In the genomic region with DNA sequence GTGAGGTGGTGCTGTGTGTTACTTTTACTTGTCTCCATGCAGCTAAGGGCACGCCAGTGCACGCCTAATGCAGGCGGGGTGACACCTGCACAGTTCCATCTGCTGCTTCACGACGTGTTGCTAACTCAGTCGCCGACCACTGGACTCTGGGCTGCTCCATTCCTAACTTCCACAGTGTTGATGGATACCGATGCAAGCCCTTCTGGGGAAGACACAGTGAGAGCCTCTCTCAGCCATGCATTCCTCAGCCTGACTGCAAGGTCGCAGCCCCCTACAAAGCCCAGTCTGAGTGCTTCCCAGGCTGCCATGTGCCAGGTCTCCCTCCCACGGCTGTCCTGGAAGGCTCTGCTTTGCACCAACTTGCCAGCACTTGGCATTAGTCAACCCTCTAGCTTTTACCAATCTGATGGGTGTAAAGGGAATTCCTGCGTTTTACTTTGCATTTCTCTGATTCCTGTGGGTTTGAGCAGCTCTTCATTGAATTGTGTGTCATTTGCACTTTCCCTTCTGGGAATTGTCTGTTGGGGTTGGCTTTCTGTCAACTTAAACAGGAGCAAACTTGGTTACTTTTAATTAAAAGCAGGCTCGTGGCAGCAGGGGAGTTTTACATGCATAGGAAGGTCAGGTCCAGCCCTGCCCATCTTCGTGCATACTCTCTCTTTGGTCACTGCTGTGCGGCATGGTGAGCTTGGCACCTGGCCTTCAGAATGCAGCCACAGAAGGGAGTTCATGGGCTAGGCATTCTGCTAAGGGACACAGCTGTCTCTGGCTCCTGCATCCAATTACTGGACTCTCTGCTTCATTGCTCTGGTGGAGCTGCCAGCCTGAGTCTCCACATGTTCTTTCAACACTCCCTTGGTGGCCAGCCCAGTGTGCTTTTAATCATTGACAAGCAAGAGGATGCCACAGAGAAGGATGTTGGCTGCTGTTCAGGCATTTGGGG, we compare ENCODE assay signal across 10 cellular contexts. TPM values are rescaled to one million over a fixed set of nuclear protein-coding genes. Genes with fewer than 3 reads are reported as not detected.
DNase-seq lines count a peak whose midpoint lies in the region; ATAC-seq and TF ChIP-seq lines count a peak whose summit lies in the region.
"Had no signal": no experiment of that assay in that cellular context is flagged by ENCODE, and none has a peak within 500 bp of the region (broad histone marks: within the 10 kb centered on the region; RNA-seq: fewer than 3 reads in every experiment).

No MANE protein-coding gene starts in this region.

- peak; percentile 67 for DNase-seq in amniotic epithelial cell (ENCODE audit: low read depth)
- DNase-seq in kidney epithelial cell (ENCODE audit: low read depth), result peak; percentile 95
- DNase-seq in suprapubic skin (ENCODE audit: low spot score in 2 of 2), result peak; percentile 61 to 79
- DNase-seq in WERI-Rb-1, result no peak
- no peak for DNase-seq in MV-4-11 (lab: John Stamatoyannopoulos, UW)
- DNase-seq: psoas muscle, T-helper 17 cell, uterus had no signal

- no peak for TF ChIP-seq EP300 in suprapubic skin (IDR thresholded peaks at IDR 0.05)

- TF ChIP-seq CTCF in HEK293 (tag by site-specific recombination; IDR thresholded peaks at IDR 0.05), result no peak
- TF ChIP-seq CTCF in kidney epithelial cell (IDR thresholded peaks at IDR 0.05; ENCODE audit: insufficient read depth, low read length, poor library complexity, severe bottlenecking), result no peak
- no peak for TF ChIP-seq CTCF in suprapubic skin (IDR thresholded peaks at IDR 0.05)
- TF ChIP-seq CTCF in WERI-Rb-1 (IDR thresholded peaks at IDR 0.05; ENCODE audit: low read depth, low read length), result no peak

- H3K4me3 ChIP-seq in HEK293 (ENCODE audit: low read depth, low read length) (no peak overlapping the region), kidney epithelial cell (ENCODE audit: low read depth, low read length) (no peak overlapping the region), suprapubic skin (peak overlapping the region; percentile 12), WERI-Rb-1 (ENCODE audit: low read depth, low read length) (no peak overlapping the region)
- H3K4me3 ChIP-seq: psoas muscle, uterus had no signal

- H3K27me3 ChIP-seq in kidney epithelial cell (ENCODE audit: control insufficient read depth, insufficient read depth, low read length) (no peaks in the 10 kb centered on the region), suprapubic skin (no peaks in the 10 kb centered on the region), WERI-Rb-1 (ENCODE audit: insufficient read depth, low read depth, severe bottlenecking) (no peaks in the 10 kb centered on the region)
- H3K27me3 ChIP-seq: uterus had no signal

- no peak for ATAC-seq in HG03139 (IDR thresholded peaks at IDR 0.05; ENCODE audit: unreplicated experiment)
- ATAC-seq: T-helper 17 cell had no signal

- TF ChIP-seq POLR2A in suprapubic skin (IDR thresholded peaks at IDR 0.05), result no peak

- H3K27ac ChIP-seq in HEK293 (ENCODE audit: extremely low read depth, low read depth, low read length) (no peak overlapping the region), suprapubic skin (peak overlapping the region; percentile 48), WERI-Rb-1 (no peak overlapping the region)
- H3K27ac ChIP-seq: psoas muscle, uterus had no signal

- POLR2A ChIA-PET in HEK293 (lab: Yijun Ruan, JAX), result no interaction called here

- H3K4me1 ChIP-seq in HEK293 (ENCODE audit: control insufficient read depth, insufficient read depth, low read length) (no peaks in the 10 kb centered on the region), suprapubic skin (peaks cover 30% of the 10 kb centered on the region)
- H3K4me1 ChIP-seq: psoas muscle, uterus had no signal

- WGBS in suprapubic skin, result 36% methylated on average over 11 of the region's 14 CpGs

- H3K36me3 ChIP-seq in HEK293 (ENCODE audit: control insufficient read depth in 2 of 2, insufficient read depth in 1 of 2, low read length in 2 of 2) (no peaks in the 10 kb centered on the region), kidney epithelial cell (ENCODE audit: control insufficient read depth, insufficient read depth, low read length) (no peaks in the 10 kb centered on the region), suprapubic skin (no peaks in the 10 kb centered on the region), WERI-Rb-1 (no peaks in the 10 kb centered on the region)
- H3K36me3 ChIP-seq: uterus had no signal

- H3K9me3 ChIP-seq in HEK293 (ENCODE audit: control insufficient read depth, insufficient read depth, low read depth, low read length), result no peaks in the 10 kb centered on the region
- peaks cover 4% of the 10 kb centered on the region for H3K9me3 ChIP-seq in suprapubic skin
- peaks cover 19% of the 10 kb centered on the region for H3K9me3 ChIP-seq in WERI-Rb-1 (ENCODE audit: severe bottlenecking)
- H3K9me3 ChIP-seq: uterus had no signal

- CTCF ChIA-PET in HEK293 (lab: Yijun Ruan, JAX), result interaction anchor here (1.1 kb wide), 1 partner anchor 52 kb away, joined by 6 read pairs; no protein-coding TSS in a partner anchor

TF ChIP-seq in HEK293, 187 proteins besides CTCF, POLR2A, EP300 and RAD21:
- TF ChIP-seq KLF9 (tag by site-specific recombination; IDR thresholded peaks at IDR 0.05; ENCODE audit: low read depth), result no peak
- peak; percentile 51 for TF ChIP-seq ZIC2 (tag by site-specific recombination; IDR thresholded peaks at IDR 0.05)
- no peak for TF ChIP-seq ZNF560 (tag by site-specific recombination; IDR thresholded peaks at IDR 0.05; ENCODE audit: borderline replicate concordance)
- no peak for TF ChIP-seq ZNF391 (tag by site-specific recombination; IDR thresholded peaks at IDR 0.05; ENCODE audit: borderline replicate concordance, low read depth)
- no peak for TF ChIP-seq ZNF132 (tag by site-specific recombination; IDR thresholded peaks at IDR 0.05; ENCODE audit: borderline replicate concordance)

RNA-seq across cellular contexts. Expression of a gene that starts 34.6 kb away (rescaled TPM):
- 12.5 and 16.0 TPM in 2 replicates for total RNA-seq in kidney epithelial cell
- total RNA-seq in suprapubic skin, result 10 to 100 TPM in 2 of 4 donors, 1 to 10 TPM in 2; 5.9 to 14.0 (median 10.1) TPM

Comparison
In these comparisons a context has a peak if more than half of its experiments do, and no peak if none do; other contexts are left out.
1. DNase-seq: peak in amniotic epithelial cell (single experiment), kidney epithelial cell (single experiment) and suprapubic skin (2 of 2); none in WERI-Rb-1 (single experiment) and MV-4-11 (single experiment).